1 cellular context compared by ENCODE assay signal in the genomic region with DNA sequence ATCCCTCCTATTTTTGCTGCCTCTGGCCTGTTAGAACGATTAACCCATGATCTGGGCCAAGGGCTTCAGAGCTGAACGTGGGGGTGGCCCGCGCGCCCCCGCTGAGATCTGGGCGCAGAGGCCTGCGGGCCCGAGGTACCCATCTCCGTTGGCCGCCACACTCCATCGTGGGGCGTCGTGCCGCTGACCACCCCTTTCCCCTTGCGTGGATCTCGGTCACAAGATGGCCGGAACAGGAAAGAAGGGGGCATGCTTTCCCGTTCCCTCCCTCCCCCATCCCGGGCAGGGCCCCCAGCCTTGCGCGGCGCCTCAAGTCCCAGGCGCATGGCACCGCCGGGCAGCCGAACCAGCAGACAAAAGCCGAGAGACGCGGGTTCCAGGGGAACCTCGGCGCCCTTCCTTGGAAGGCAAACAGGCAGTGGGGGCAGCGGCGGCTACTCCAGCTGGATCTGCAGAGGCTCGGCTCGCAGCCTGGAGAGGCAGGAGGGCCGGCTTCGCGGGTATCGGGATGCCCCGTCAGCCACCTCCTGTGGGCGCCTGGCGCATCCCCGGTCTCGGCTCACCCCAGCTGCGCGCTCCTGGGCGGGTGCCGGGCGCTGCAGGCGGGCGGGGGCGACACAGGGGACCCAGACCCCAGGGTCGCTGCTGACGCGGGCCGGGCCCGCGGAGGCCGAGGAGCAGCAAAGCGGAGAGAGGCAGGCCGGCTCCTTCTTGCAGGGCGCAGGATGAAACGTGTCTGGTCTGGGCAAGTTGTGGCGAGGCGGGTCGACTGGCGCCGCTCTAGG.
TF ChIP-seq lines count a peak whose summit lies in the region.

No MANE protein-coding gene starts in this region.

TF ChIP-seq in HepG2, 621 proteins besides CTCF, POLR2A, EP300 and RAD21 (continued from another document and continues in another):
- TF ChIP-seq, protein P1, sequence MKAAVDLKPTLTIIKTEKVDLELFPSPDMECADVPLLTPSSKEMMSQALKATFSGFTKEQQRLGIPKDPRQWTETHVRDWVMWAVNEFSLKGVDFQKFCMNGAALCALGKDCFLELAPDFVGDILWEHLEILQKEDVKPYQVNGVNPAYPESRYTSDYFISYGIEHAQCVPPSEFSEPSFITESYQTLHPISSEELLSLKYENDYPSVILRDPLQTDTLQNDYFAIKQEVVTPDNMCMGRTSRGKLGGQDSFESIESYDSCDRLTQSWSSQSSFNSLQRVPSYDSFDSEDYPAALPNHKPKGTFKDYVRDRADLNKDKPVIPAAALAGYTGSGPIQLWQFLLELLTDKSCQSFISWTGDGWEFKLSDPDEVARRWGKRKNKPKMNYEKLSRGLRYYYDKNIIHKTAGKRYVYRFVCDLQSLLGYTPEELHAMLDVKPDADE (CRISPR knock-in tag; IDR thresholded peaks at IDR 0.05), result no peak; the same call in 1 of the 2 replicates
- TF ChIP-seq HIVEP1 (CRISPR knock-in tag; IDR thresholded peaks at IDR 0.05) (0 out of 2 replicates have a peak, but pooled peaks have one; percentile 3), SKI (IDR thresholded peaks at IDR 0.05; ENCODE audit: partially characterized antibody) (no peak), ZNF782 (CRISPR knock-in tag; IDR thresholded peaks at IDR 0.05; ENCODE audit: borderline replicate concordance) (no peak), ZNF337 (CRISPR knock-in tag; IDR thresholded peaks at IDR 0.05; ENCODE audit: borderline replicate concordance, low read depth) (no peak), GTF2F1 (IDR thresholded peaks at IDR 0.05; ENCODE audit: low read length) (no peak), HNF4A (CRISPR knock-in tag; IDR thresholded peaks at IDR 0.05) (no peak), ZNF101 (CRISPR knock-in tag; IDR thresholded peaks at IDR 0.05; ENCODE audit: borderline replicate concordance, low read depth) (no peak), ZNF484 (CRISPR knock-in tag; IDR thresholded peaks at IDR 0.05; ENCODE audit: borderline replicate concordance, low read depth) (no peak), PHF21A (CRISPR knock-in tag; IDR thresholded peaks at IDR 0.05) (no peak), DMAP1 (CRISPR knock-in tag; IDR thresholded peaks at IDR 0.05) (peak; percentile 22; the same call in 1 of the 2 replicates), ZNF367 (CRISPR knock-in tag; IDR thresholded peaks at IDR 0.05; ENCODE audit: borderline replicate concordance) (no peak; the same call in 1 of the 2 replicates), ZNF30 (CRISPR knock-in tag; IDR thresholded peaks at IDR 0.05) (peak; percentile 46; the same call in 1 of the 2 replicates), ZFY (CRISPR knock-in tag; IDR thresholded peaks at IDR 0.05) (peak; percentile 70), ZSCAN29 (CRISPR knock-in tag; conservative IDR thresholded peaks at IDR 0.05) (no peak), ZKSCAN5 (CRISPR knock-in tag; IDR thresholded peaks at IDR 0.05) (no peak), GABPA (IDR thresholded peaks at IDR 0.05; ENCODE audit: low read depth, low read length) (peak; percentile 33), GABPA (CRISPR knock-in tag; IDR thresholded peaks at IDR 0.05; ENCODE audit: low read depth) (no peak), ZNF235 (CRISPR knock-in tag; IDR thresholded peaks at IDR 0.05; ENCODE audit: borderline replicate concordance) (no peak), RARG (CRISPR knock-in tag; IDR thresholded peaks at IDR 0.05; ENCODE audit: low read depth) (no peak), ETV5 (CRISPR knock-in tag; IDR thresholded peaks at IDR 0.05; ENCODE audit: borderline replicate concordance) (no peak), ZNF879 (CRISPR knock-in tag; IDR thresholded peaks at IDR 0.05) (no peak), FLYWCH1 (CRISPR knock-in tag; IDR thresholded peaks at IDR 0.05) (no peak), TGIF2 (CRISPR knock-in tag; IDR thresholded peaks at IDR 0.05) (0 out of 2 replicates have a peak, but pooled peaks have one; percentile 9), ZNF263 (CRISPR knock-in tag; IDR thresholded peaks at IDR 0.05) (peak; percentile 3; the same call in 1 of the 2 replicates), TBL1XR1 (IDR thresholded peaks at IDR 0.05; ENCODE audit: borderline replicate concordance, low read length, partially characterized antibody) (no peak), CCDC6 (CRISPR knock-in tag; IDR thresholded peaks at IDR 0.05) (no peak), HOXA3 (CRISPR knock-in tag; IDR thresholded peaks at IDR 0.05) (peak; percentile 45; the same call in 1 of the 2 replicates), ZSCAN25 (CRISPR knock-in tag; IDR thresholded peaks at IDR 0.05) (peak; percentile 47; the same call in 1 of the 2 replicates)
- TF ChIP-seq, protein P2, sequence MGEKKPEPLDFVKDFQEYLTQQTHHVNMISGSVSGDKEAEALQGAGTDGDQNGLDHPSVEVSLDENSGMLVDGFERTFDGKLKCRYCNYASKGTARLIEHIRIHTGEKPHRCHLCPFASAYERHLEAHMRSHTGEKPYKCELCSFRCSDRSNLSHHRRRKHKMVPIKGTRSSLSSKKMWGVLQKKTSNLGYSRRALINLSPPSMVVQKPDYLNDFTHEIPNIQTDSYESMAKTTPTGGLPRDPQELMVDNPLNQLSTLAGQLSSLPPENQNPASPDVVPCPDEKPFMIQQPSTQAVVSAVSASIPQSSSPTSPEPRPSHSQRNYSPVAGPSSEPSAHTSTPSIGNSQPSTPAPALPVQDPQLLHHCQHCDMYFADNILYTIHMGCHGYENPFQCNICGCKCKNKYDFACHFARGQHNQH (CRISPR knock-in tag; IDR thresholded peaks at IDR 0.05), result no peak
- TF ChIP-seq, protein P3, sequence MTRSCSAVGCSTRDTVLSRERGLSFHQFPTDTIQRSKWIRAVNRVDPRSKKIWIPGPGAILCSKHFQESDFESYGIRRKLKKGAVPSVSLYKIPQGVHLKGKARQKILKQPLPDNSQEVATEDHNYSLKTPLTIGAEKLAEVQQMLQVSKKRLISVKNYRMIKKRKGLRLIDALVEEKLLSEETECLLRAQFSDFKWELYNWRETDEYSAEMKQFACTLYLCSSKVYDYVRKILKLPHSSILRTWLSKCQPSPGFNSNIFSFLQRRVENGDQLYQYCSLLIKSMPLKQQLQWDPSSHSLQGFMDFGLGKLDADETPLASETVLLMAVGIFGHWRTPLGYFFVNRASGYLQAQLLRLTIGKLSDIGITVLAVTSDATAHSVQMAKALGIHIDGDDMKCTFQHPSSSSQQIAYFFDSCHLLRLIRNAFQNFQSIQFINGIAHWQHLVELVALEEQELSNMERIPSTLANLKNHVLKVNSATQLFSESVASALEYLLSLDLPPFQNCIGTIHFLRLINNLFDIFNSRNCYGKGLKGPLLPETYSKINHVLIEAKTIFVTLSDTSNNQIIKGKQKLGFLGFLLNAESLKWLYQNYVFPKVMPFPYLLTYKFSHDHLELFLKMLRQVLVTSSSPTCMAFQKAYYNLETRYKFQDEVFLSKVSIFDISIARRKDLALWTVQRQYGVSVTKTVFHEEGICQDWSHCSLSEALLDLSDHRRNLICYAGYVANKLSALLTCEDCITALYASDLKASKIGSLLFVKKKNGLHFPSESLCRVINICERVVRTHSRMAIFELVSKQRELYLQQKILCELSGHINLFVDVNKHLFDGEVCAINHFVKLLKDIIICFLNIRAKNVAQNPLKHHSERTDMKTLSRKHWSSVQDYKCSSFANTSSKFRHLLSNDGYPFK (CRISPR knock-in tag; IDR thresholded peaks at IDR 0.05; ENCODE audit: borderline replicate concordance), result no peak
- TF ChIP-seq, protein P4, sequence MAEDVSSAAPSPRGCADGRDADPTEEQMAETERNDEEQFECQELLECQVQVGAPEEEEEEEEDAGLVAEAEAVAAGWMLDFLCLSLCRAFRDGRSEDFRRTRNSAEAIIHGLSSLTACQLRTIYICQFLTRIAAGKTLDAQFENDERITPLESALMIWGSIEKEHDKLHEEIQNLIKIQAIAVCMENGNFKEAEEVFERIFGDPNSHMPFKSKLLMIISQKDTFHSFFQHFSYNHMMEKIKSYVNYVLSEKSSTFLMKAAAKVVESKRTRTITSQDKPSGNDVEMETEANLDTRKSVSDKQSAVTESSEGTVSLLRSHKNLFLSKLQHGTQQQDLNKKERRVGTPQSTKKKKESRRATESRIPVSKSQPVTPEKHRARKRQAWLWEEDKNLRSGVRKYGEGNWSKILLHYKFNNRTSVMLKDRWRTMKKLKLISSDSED (CRISPR knock-in tag; IDR thresholded peaks at IDR 0.05), result no peak
- TF ChIP-seq, protein P5, sequence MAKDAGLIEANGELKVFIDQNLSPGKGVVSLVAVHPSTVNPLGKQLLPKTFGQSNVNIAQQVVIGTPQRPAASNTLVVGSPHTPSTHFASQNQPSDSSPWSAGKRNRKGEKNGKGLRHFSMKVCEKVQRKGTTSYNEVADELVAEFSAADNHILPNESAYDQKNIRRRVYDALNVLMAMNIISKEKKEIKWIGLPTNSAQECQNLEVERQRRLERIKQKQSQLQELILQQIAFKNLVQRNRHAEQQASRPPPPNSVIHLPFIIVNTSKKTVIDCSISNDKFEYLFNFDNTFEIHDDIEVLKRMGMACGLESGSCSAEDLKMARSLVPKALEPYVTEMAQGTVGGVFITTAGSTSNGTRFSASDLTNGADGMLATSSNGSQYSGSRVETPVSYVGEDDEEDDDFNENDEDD (CRISPR knock-in tag; IDR thresholded peaks at IDR 0.05; ENCODE audit: borderline replicate concordance), result peak; percentile 14; the same call in 1 of the 2 replicates
- TF ChIP-seq, protein P6, sequence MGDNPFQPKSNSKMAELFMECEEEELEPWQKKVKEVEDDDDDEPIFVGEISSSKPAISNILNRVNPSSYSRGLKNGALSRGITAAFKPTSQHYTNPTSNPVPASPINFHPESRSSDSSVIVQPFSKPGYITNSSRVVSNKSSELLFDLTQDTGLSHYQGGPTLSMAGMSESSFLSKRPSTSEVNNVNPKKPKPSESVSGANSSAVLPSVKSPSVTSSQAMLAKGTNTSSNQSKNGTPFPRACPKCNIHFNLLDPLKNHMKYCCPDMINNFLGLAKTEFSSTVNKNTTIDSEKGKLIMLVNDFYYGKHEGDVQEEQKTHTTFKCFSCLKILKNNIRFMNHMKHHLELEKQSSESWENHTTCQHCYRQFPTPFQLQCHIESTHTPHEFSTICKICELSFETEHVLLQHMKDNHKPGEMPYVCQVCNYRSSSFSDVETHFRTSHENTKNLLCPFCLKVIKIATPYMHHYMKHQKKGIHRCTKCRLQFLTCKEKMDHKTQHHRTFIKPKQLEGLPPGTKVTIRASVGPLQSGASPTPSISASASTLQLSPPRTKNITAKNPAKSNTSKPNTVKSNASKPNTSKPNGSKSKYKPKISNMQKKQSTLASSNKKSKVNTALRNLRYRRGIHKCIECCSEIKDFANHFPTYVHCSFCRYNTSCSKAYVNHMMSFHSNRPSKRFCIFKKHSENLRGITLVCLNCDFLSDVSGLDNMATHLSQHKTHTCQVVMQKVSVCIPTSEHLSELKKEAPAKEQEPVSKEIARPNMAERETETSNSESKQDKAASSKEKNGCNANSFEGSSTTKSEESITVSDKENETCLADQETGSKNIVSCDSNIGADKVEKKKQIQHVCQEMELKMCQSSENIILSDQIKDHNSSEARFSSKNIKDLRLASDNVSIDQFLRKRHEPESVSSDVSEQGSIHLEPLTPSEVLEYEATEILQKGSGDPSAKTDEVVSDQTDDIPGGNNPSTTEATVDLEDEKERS (CRISPR knock-in tag; IDR thresholded peaks at IDR 0.05), result 0 out of 2 replicates have a peak, but pooled peaks have one; percentile 43
- TF ChIP-seq, protein P7, sequence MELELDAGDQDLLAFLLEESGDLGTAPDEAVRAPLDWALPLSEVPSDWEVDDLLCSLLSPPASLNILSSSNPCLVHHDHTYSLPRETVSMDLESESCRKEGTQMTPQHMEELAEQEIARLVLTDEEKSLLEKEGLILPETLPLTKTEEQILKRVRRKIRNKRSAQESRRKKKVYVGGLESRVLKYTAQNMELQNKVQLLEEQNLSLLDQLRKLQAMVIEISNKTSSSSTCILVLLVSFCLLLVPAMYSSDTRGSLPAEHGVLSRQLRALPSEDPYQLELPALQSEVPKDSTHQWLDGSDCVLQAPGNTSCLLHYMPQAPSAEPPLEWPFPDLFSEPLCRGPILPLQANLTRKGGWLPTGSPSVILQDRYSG (CRISPR knock-in tag; IDR thresholded peaks at IDR 0.05), result 0 out of 2 replicates have a peak, but pooled peaks have one; percentile 67
- TF ChIP-seq, protein P8, sequence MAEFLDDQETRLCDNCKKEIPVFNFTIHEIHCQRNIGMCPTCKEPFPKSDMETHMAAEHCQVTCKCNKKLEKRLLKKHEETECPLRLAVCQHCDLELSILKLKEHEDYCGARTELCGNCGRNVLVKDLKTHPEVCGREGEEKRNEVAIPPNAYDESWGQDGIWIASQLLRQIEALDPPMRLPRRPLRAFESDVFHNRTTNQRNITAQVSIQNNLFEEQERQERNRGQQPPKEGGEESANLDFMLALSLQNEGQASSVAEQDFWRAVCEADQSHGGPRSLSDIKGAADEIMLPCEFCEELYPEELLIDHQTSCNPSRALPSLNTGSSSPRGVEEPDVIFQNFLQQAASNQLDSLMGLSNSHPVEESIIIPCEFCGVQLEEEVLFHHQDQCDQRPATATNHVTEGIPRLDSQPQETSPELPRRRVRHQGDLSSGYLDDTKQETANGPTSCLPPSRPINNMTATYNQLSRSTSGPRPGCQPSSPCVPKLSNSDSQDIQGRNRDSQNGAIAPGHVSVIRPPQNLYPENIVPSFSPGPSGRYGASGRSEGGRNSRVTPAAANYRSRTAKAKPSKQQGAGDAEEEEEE (CRISPR knock-in tag; IDR thresholded peaks at IDR 0.05; ENCODE audit: borderline replicate concordance), result no peak
- TF ChIP-seq, protein P9, sequence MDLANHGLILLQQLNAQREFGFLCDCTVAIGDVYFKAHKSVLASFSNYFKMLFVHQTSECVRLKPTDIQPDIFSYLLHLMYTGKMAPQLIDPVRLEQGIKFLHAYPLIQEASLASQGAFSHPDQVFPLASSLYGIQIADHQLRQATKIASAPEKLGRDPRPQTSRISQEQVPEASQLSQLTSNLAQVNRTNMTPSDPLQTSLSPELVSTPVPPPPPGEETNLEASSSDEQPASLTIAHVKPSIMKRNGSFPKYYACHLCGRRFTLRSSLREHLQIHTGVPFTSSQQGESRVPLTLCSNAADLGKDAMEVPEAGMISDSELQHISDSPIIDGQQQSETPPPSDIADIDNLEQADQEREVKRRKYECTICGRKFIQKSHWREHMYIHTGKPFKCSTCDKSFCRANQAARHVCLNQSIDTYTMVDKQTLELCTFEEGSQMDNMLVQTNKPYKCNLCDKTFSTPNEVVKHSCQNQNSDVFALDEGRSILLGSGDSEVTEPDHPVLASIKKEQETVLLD (CRISPR knock-in tag; IDR thresholded peaks at IDR 0.05; ENCODE audit: low read depth), result 0 out of 2 replicates have a peak, but pooled peaks have one; percentile 21
- TF ChIP-seq, protein P10, sequence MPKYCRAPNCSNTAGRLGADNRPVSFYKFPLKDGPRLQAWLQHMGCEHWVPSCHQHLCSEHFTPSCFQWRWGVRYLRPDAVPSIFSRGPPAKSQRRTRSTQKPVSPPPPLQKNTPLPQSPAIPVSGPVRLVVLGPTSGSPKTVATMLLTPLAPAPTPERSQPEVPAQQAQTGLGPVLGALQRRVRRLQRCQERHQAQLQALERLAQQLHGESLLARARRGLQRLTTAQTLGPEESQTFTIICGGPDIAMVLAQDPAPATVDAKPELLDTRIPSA (CRISPR knock-in tag; IDR thresholded peaks at IDR 0.05; ENCODE audit: borderline replicate concordance), result no peak
